In genomic region chr11:115522302-115522701, GRCh38 we compare ENCODE assay signal across 18 cellular contexts.
"Had no signal": no experiment of that assay in that cellular context is flagged by ENCODE, and none has a peak within 500 bp of the region (broad histone marks: within the 10 kb centered on the region; RNA-seq: fewer than 3 reads in every experiment).

No MANE protein-coding gene starts in this region.

- H3K27me3 ChIP-seq: cardiac muscle cell, colonic mucosa had no signal

- ATAC-seq: activated T-helper 17 cell treated with anti-CD3 and anti-CD28 coated beads, Interleukin-2, amount 50 U/mL, for 72 hours; heart right ventricle; left lung; natural killer cell treated with Interleukin-12 subunit alpha and Interleukin-12 subunit beta and Interleukin-15 and Interleukin-18, amount 100 ng/mL, for 72 hours; sciatic nerve had no signal

- DNase-seq: activated CD4-positive, alpha-beta T cell treated with anti-CD3 and anti-CD28 coated beads, Interleukin-2, amount 50 U/mL, for 1 hour; activated CD4-positive, CD25-positive, alpha-beta regulatory T cell; activated naive CD4-positive, alpha-beta T cell treated with anti-CD3 and anti-CD28 coated beads for 36 hours; activated T-cell treated with anti-CD3 and anti-CD28 coated beads for 4 hours; colonic mucosa; esophagus squamous epithelium; foreskin fibroblast; heart right ventricle; left lung; nucleus accumbens; spleen; stimulated activated CD4-positive, alpha-beta T cell treated with anti-CD3 and anti-CD28 coated beads, Interleukin-1b, Interleukin-23, amount 100 ng/mL, for 48 hours; stimulated activated naive CD4-positive, alpha-beta T cell; trophoblast cell had no signal

- H3K36me3 ChIP-seq: cardiac muscle cell, colonic mucosa, esophagus squamous epithelium, heart right ventricle, left lung, spleen had no signal

- H3K27ac ChIP-seq: cardiac muscle cell, colonic mucosa, esophagus squamous epithelium, heart right ventricle, left lung, spleen had no signal

- H3K4me1 ChIP-seq: colonic mucosa, left lung, spleen had no signal

- H3K4me3 ChIP-seq: cardiac muscle cell, colonic mucosa, esophagus squamous epithelium, heart right ventricle, left lung, spleen had no signal

- H3K9me3 ChIP-seq: colonic mucosa, esophagus squamous epithelium, heart right ventricle, left lung, spleen had no signal
